Comparison of ENCODE assay signal across 17 cellular contexts in the genomic region with DNA sequence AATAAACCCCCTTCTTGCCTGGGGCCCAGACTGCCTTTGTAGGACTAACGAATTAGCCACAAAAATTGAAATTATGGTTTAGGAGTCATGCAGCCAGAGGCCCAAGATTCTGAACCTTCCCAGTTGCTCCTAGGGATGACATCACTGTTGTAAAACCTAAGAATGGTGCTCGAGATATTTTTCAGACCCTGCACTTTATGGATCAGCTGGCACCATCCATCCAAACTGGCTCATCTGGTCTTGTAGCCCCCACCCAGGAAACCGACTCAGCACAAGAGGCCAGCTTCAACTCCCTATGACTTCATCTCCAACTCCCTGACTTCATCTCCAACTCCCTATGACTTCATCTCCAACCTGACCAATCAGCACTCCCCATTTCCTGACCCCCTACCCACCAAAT. TPM values are rescaled to one million over a fixed set of nuclear protein-coding genes. Genes with fewer than 3 reads are reported as not detected.
DNase-seq lines count a peak whose midpoint lies in the region; ATAC-seq, FAIRE-seq and TF ChIP-seq lines count a peak whose summit lies in the region.
"Had no signal": no experiment of that assay in that cellular context is flagged by ENCODE, and none has a peak within 500 bp of the region (broad histone marks: within the 10 kb centered on the region; RNA-seq: fewer than 3 reads in every experiment).

No MANE protein-coding gene starts in this region.

- H3K27me3 ChIP-seq in GM12878 (replicated peaks in 1 of 2; ENCODE audit: control insufficient read depth in 2 of 2, insufficient read depth in 2 of 2, low read length in 1 of 2) = no peaks in the 10 kb centered on the region
- no peaks in the 10 kb centered on the region for H3K27me3 ChIP-seq in rectal smooth muscle tissue (ENCODE audit: control insufficient read depth, insufficient read depth, low read length)
- H3K27me3 ChIP-seq: testis had no signal

- H3K4me3 ChIP-seq in GM12878 (no peak overlapping the region), rectal smooth muscle tissue (ENCODE audit: low read length) (no peak overlapping the region)
- H3K4me3 ChIP-seq: lower lobe of right lung, testis had no signal

- RAD21 ChIA-PET in GM12878 (lab: Charles Lee; ENCODE audit: unreplicated experiment) = no interaction called here

- H3K9ac ChIP-seq in GM12878 (ENCODE audit: control insufficient read depth, insufficient read depth, low read length) = no peak overlapping the region
- H3K9ac ChIP-seq in rectal smooth muscle tissue (ENCODE audit: low read length) = no peak overlapping the region
- H3K9ac ChIP-seq: parathyroid adenoma had no signal

- no peaks in the 10 kb centered on the region for H4K20me1 ChIP-seq in GM12878 (ENCODE audit: control insufficient read depth, insufficient read depth)

- H3K4me2 ChIP-seq in GM12878 (ENCODE audit: control insufficient read depth, insufficient read depth) = no peak overlapping the region

- no peaks in the 10 kb centered on the region for H3K9me3 Mint-ChIP-seq in activated CD4-positive, alpha-beta T cell treated with anti-CD3 and anti-CD28 coated beads for 36 hours (ENCODE audit: low read depth)
- no peaks in the 10 kb centered on the region for H3K9me3 Mint-ChIP-seq in activated CD4-positive, alpha-beta T cell treated with anti-CD3 and anti-CD28 coated beads, Interleukin-2, amount 10 ng/mL, durations not matched to agents 24 days and 14 days
- H3K9me3 Mint-ChIP-seq: IgD-negative memory B cell had no signal

- WGBS in GM12878 (ENCODE audit: insufficient coverage, insufficient replicate concordance, low lambda C conversion rate, missing lambda C conversion rate) = 97% methylated on average over 3 of the region's 3 CpGs

- TF ChIP-seq CTCF in GM12878 (IDR thresholded peaks at IDR 0.05 in 2 of 3, conservative IDR thresholded peaks at IDR 0.05 in 1 of 3; ENCODE audit: control insufficient read depth in 2 of 3, extremely low read depth in 1 of 3, insufficient read depth in 1 of 3, low read depth in 3 of 3, low read length in 3 of 3) = no peak

- H3K27ac Mint-ChIP-seq in activated CD4-positive, alpha-beta T cell treated with anti-CD3 and anti-CD28 coated beads for 36 hours = peak overlapping the region; percentile 51
- H3K27ac Mint-ChIP-seq in activated CD4-positive, alpha-beta T cell treated with anti-CD3 and anti-CD28 coated beads, Interleukin-2, amount 10 ng/mL, durations not matched to agents 24 days and 14 days = no peak overlapping the region

- H3K9me3 ChIP-seq in GM12878 (replicated peaks; ENCODE audit: control insufficient read depth, insufficient read depth, low read length) = no peaks in the 10 kb centered on the region
- H3K9me3 ChIP-seq: lower lobe of right lung, testis had no signal

- no peak overlapping the region for H2AFZ ChIP-seq in GM12878 (ENCODE audit: control insufficient read depth, low read depth, low read length)
- H2AFZ ChIP-seq: parathyroid adenoma had no signal

- H3K4me1 ChIP-seq in GM12878 (ENCODE audit: control insufficient read depth, insufficient read depth, low read length) (no peaks in the 10 kb centered on the region), rectal smooth muscle tissue (ENCODE audit: control insufficient read depth, insufficient read depth, low read length) (peaks cover 60% of the 10 kb centered on the region)
- H3K4me1 ChIP-seq: lower lobe of right lung, parathyroid adenoma had no signal

- POLR2A ChIA-PET in activated CD4-positive, alpha-beta T cell treated with anti-CD3 and anti-CD28 coated beads for 36 hours (lab: Charles Lee) = no interaction called here
- POLR2A ChIA-PET in GM12878 (lab: Charles Lee) = no interaction called here

- no TSS peak for BruUV-seq in GM12878 (replicated peaks; lab: Mats Ljungman, UMichigan)

- DNase-seq in activated CD4-positive, alpha-beta T cell treated with anti-CD3 and anti-CD28 coated beads for 36 hours = no peak
- no peak for DNase-seq in activated CD4-positive, alpha-beta T cell treated with anti-CD3 and anti-CD28 coated beads, Interleukin-2, amount 10 ng/mL, durations not matched to agents 24 days and 14 days
- DNase-seq in GM12878 (ENCODE audit: low read depth, low spot score) (no peak), NCI-H2081 treated with DMSO at 0.1 percent for 48 hours (lab: John Stamatoyannopoulos, UW) (no peak)
- no peak for DNase-seq in activated CD4-positive, alpha-beta T cell treated with anti-CD3 and anti-CD28 coated beads for 4 hours
- DNase-seq: cortex of kidney; GDM1; lower lobe of right lung; NCI-H146; NCI-H510A; stimulated activated CD4-positive, alpha-beta T cell treated with anti-CD3 and anti-CD28 coated beads, Interleukin-15, amount 100 ng/mL, for 24 hours; SW 1271; testis had no signal

- ATAC-seq in activated CD4-positive, alpha-beta T cell treated with anti-CD3 and anti-CD28 coated beads for 36 hours = no peak
- ATAC-seq in GM12878 = no peak
- ATAC-seq: lower lobe of right lung had no signal

- SMC1A ChIA-PET in GM12878 (lab: Charles Lee; ENCODE audit: uncharacterized antibody, unreplicated experiment) = no interaction called here

- CTCF ChIA-PET in activated CD4-positive, alpha-beta T cell treated with anti-CD3 and anti-CD28 coated beads for 36 hours (lab: Charles Lee) = interaction anchor here (0.7 to 1.5 kb wide), 3 partner anchors 18 to 82 kb away, joined by 3 to 5 read pairs (median 5); no protein-coding TSS in a partner anchor
- CTCF ChIA-PET in GM12878 (lab: Yijun Ruan, JAX) = interaction anchor here (1.0 kb wide), 1 partner anchor 58 kb away, joined by 3 read pairs; no protein-coding TSS in a partner anchor

- H3K79me2 ChIP-seq in GM12878 (ENCODE audit: control insufficient read depth, insufficient read depth, low read length) = no peaks in the 10 kb centered on the region
- H3K79me2 ChIP-seq: parathyroid adenoma had no signal

- H3K36me3 ChIP-seq in GM12878 (ENCODE audit: control insufficient read depth in 2 of 2, insufficient read depth in 2 of 2, low read length in 1 of 2) = peaks cover 17 to 28% of the 10 kb centered on the region in 2 experiments
- peaks cover 25% of the 10 kb centered on the region for H3K36me3 ChIP-seq in rectal smooth muscle tissue (ENCODE audit: control insufficient read depth, insufficient read depth, low read length)

- H3K27ac ChIP-seq in GM12878 (ENCODE audit: control insufficient read depth, insufficient read depth) = no peak overlapping the region
- peak overlapping the region; percentile 95 for H3K27ac ChIP-seq in rectal smooth muscle tissue (ENCODE audit: low read depth, low read length)
- H3K27ac ChIP-seq: lower lobe of right lung, parathyroid adenoma, testis had no signal

- no peak overlapping the region for H3K4me3 Mint-ChIP-seq in activated CD4-positive, alpha-beta T cell treated with anti-CD3 and anti-CD28 coated beads for 36 hours
- H3K4me3 Mint-ChIP-seq in activated CD4-positive, alpha-beta T cell treated with anti-CD3 and anti-CD28 coated beads, Interleukin-2, amount 10 ng/mL, durations not matched to agents 24 days and 14 days = no peak overlapping the region
- H3K4me3 Mint-ChIP-seq: IgD-negative memory B cell had no signal

- no peak for TF ChIP-seq EP300 in GM12878 (IDR thresholded peaks at IDR 0.05; ENCODE audit: borderline replicate concordance in 1 of 2, control insufficient read depth in 1 of 2, low read depth in 2 of 2, low read length in 2 of 2)

- TF ChIP-seq RAD21 in GM12878 (IDR thresholded peaks at IDR 0.05; ENCODE audit: insufficient read depth, low read depth, low read length) = no peak

- in situ Hi-C loops in GM12878 (cut with MboI) = no loop called here

- peaks cover 3% of the 10 kb centered on the region for H3K4me1 Mint-ChIP-seq in activated CD4-positive, alpha-beta T cell treated with anti-CD3 and anti-CD28 coated beads for 36 hours
- peaks cover 7% of the 10 kb centered on the region for H3K4me1 Mint-ChIP-seq in activated CD4-positive, alpha-beta T cell treated with anti-CD3 and anti-CD28 coated beads, Interleukin-2, amount 10 ng/mL, durations not matched to agents 24 days and 14 days
- H3K4me1 Mint-ChIP-seq: IgD-negative memory B cell had no signal

- no peak for FAIRE-seq in GM12878 (lab: Jason Lieb, UNC)

- TF ChIP-seq POLR2A in GM12878 (IDR thresholded peaks at IDR 0.05; ENCODE audit: low read depth, low read length) = no peak

- H3K36me3 Mint-ChIP-seq in activated CD4-positive, alpha-beta T cell treated with anti-CD3 and anti-CD28 coated beads for 36 hours (ENCODE audit: low read depth) = peaks cover 38% of the 10 kb centered on the region
- peaks cover 45% of the 10 kb centered on the region for H3K36me3 Mint-ChIP-seq in activated CD4-positive, alpha-beta T cell treated with anti-CD3 and anti-CD28 coated beads, Interleukin-2, amount 10 ng/mL, durations not matched to agents 24 days and 14 days (ENCODE audit: low read depth)

- no peaks in the 10 kb centered on the region for H3K27me3 Mint-ChIP-seq in activated CD4-positive, alpha-beta T cell treated with anti-CD3 and anti-CD28 coated beads for 36 hours
- H3K27me3 Mint-ChIP-seq in activated CD4-positive, alpha-beta T cell treated with anti-CD3 and anti-CD28 coated beads, Interleukin-2, amount 10 ng/mL, durations not matched to agents 24 days and 14 days = no peaks in the 10 kb centered on the region
- H3K27me3 Mint-ChIP-seq: IgD-negative memory B cell had no signal

- intact Hi-C loops in activated CD4-positive, alpha-beta T cell treated with anti-CD3 and anti-CD28 coated beads for 36 hours (cut with DNase I, micrococcal nuclease) = no loop called here
- intact Hi-C loops in activated CD4-positive, alpha-beta T cell treated with anti-CD3 and anti-CD28 coated beads, Interleukin-2, amount 10 ng/mL, durations not matched to agents 24 days and 14 days (cut with micrococcal nuclease) = no loop called here
- intact Hi-C loops in GM12878 (cut with micrococcal nuclease; ENCODE audit: unreplicated experiment) = no loop called here

RNA-seq across cellular contexts. Expression of a gene that starts 10.9 kb away (rescaled TPM):
- under 1 TPM; 0.04 to 0.16 TPM for total RNA-seq in activated CD4-positive, alpha-beta T cell treated with anti-CD3 and anti-CD28 coated beads for 36 hours
- 0.09 and 0.17 TPM in 2 replicates for total RNA-seq in activated CD4-positive, alpha-beta T cell treated with anti-CD3 and anti-CD28 coated beads, Interleukin-2, amount 10 ng/mL, durations not matched to agents 24 days and 14 days
- total RNA-seq in GM12878 (2013; cell fraction: nucleolus; rRNA removed) = not detected in 2 replicates
- not detected in 2 replicates for total RNA-seq in GM12878 (2014; rRNA removed)
- total RNA-seq in GM12878 (2014; rRNA removed; fragmentation: Illumina TruSeq; extraction: Trizol) = not detected in 2 replicates
- 0.03 TPM in 2 replicates for total RNA-seq in GM12878 (2021)
- not detected for polyA plus RNA-seq in GM12878 (2011; ENCODE audit: low read depth)
- polyA plus RNA-seq in GM12878 (2011; rRNA removed) = not detected in 2 replicates
- not detected in 2 replicates for polyA plus RNA-seq in GM12878 (2011; cell fraction: cytosol; rRNA removed)
- polyA plus RNA-seq in GM12878 (2011; cell fraction: nucleus; rRNA removed) = not detected in 2 replicates
- polyA plus RNA-seq in GM12878 (2012) = 0.03 TPM in 1 of 2 replicates, not detected in the other
- not detected in 2 replicates for polyA plus RNA-seq in GM12878 (2014; fragmentation: Illumina TruSeq; extraction: Trizol)
- polyA plus RNA-seq in GM12878 (2014; fragmentation: Nextera tagmentation; extraction: Ambion mirVana) = not detected
- polyA plus RNA-seq in GM12878 (2014; rRNA removed) = 0.01 TPM in 1 of 2 replicates, not detected in the other
- not detected for polyA plus RNA-seq in GM12878 (2016; fragmentation: Nextera tagmentation; extraction: Ambion mirVana)
- polyA minus RNA-seq in GM12878 (2011; rRNA and poly(A)+ RNA removed) = not detected in 2 replicates
- not detected in 2 replicates for polyA minus RNA-seq in GM12878 (2011; cell fraction: cytosol; rRNA and poly(A)+ RNA removed)
- polyA minus RNA-seq in GM12878 (2011; cell fraction: nucleus; rRNA and poly(A)+ RNA removed) = not detected in 2 replicates
- total RNA-seq: A172 had no signal
- polyA plus RNA-seq: IgD-negative memory B cell had no signal

RNA-seq across cellular contexts. Expression of a gene that starts 34.3 kb away (rescaled TPM):
- total RNA-seq in activated CD4-positive, alpha-beta T cell treated with anti-CD3 and anti-CD28 coated beads for 36 hours = 100 to 1,000 TPM; 151 to 174 TPM
- 169 and 170 TPM in 2 replicates for total RNA-seq in activated CD4-positive, alpha-beta T cell treated with anti-CD3 and anti-CD28 coated beads, Interleukin-2, amount 10 ng/mL, durations not matched to agents 24 days and 14 days
- 59.5 and 59.6 TPM in 2 replicates for total RNA-seq in GM12878 (2013; cell fraction: nucleolus; rRNA removed)
- 27.5 and 30.2 TPM in 2 replicates for total RNA-seq in GM12878 (2014; rRNA removed)
- 24.7 and 26.6 TPM in 2 replicates for total RNA-seq in GM12878 (2014; rRNA removed; fragmentation: Illumina TruSeq; extraction: Trizol)
- total RNA-seq in GM12878 (2021) = 66.7 and 68.5 TPM in 2 replicates
- polyA plus RNA-seq in GM12878 (2011; ENCODE audit: low read depth) = 83.3 TPM
- polyA plus RNA-seq in GM12878 (2011; rRNA removed) = 68.5 and 84.8 TPM in 2 replicates
- polyA plus RNA-seq in GM12878 (2011; cell fraction: cytosol; rRNA removed) = 70.4 and 84.8 TPM in 2 replicates
- polyA plus RNA-seq in GM12878 (2011; cell fraction: nucleus; rRNA removed) = 55.2 and 59.4 TPM in 2 replicates
- 54.5 and 62.7 TPM in 2 replicates for polyA plus RNA-seq in GM12878 (2012)
- polyA plus RNA-seq in GM12878 (2014; fragmentation: Illumina TruSeq; extraction: Trizol) = 73.5 and 74.9 TPM in 2 replicates
- 10 to 100 TPM; 29.5 to 41.9 TPM for polyA plus RNA-seq in GM12878 (2014; fragmentation: Nextera tagmentation; extraction: Ambion mirVana)
- polyA plus RNA-seq in GM12878 (2014; rRNA removed) = 56.9 and 58.6 TPM in 2 replicates
- polyA plus RNA-seq in GM12878 (2016; fragmentation: Nextera tagmentation; extraction: Ambion mirVana) = 10 to 100 TPM; 87.0 to 89.7 TPM
- 71.2 and 71.4 TPM in 2 replicates for polyA minus RNA-seq in GM12878 (2011; rRNA and poly(A)+ RNA removed)
- 24.7 and 34.1 TPM in 2 replicates for polyA minus RNA-seq in GM12878 (2011; cell fraction: cytosol; rRNA and poly(A)+ RNA removed)
- 22.6 and 39.7 TPM in 2 replicates for polyA minus RNA-seq in GM12878 (2011; cell fraction: nucleus; rRNA and poly(A)+ RNA removed)

RNA-seq across cellular contexts. Expression of a gene that starts 36.5 kb away (rescaled TPM):
- total RNA-seq in activated CD4-positive, alpha-beta T cell treated with anti-CD3 and anti-CD28 coated beads for 36 hours = 1 to 10 TPM; 5.9 to 6.4 TPM
- 2.3 and 2.7 TPM in 2 replicates for total RNA-seq in activated CD4-positive, alpha-beta T cell treated with anti-CD3 and anti-CD28 coated beads, Interleukin-2, amount 10 ng/mL, durations not matched to agents 24 days and 14 days
- total RNA-seq in GM12878 (2013; cell fraction: nucleolus; rRNA removed) = not detected in 2 replicates
- 0.06 and 0.16 TPM in 2 replicates for total RNA-seq in GM12878 (2014; rRNA removed)
- total RNA-seq in GM12878 (2014; rRNA removed; fragmentation: Illumina TruSeq; extraction: Trizol) = not detected in 2 replicates
- total RNA-seq in GM12878 (2021) = 0.24 TPM in 1 of 2 replicates, not detected in the other
- not detected for polyA plus RNA-seq in GM12878 (2011; ENCODE audit: low read depth)
- polyA plus RNA-seq in GM12878 (2011; rRNA removed) = 0.22 TPM in 1 of 2 replicates, not detected in the other
- 0.22 and 0.42 TPM in 2 replicates for polyA plus RNA-seq in GM12878 (2011; cell fraction: cytosol; rRNA removed)
- polyA plus RNA-seq in GM12878 (2011; cell fraction: nucleus; rRNA removed) = 0.37 and 0.75 TPM in 2 replicates
- 0.10 and 0.26 TPM in 2 replicates for polyA plus RNA-seq in GM12878 (2012)
- polyA plus RNA-seq in GM12878 (2014; fragmentation: Illumina TruSeq; extraction: Trizol) = not detected in 2 replicates
- polyA plus RNA-seq in GM12878 (2014; fragmentation: Nextera tagmentation; extraction: Ambion mirVana) = not detected
- 0.20 and 0.42 TPM in 2 replicates for polyA plus RNA-seq in GM12878 (2014; rRNA removed)
- polyA plus RNA-seq in GM12878 (2016; fragmentation: Nextera tagmentation; extraction: Ambion mirVana) = 1 to 10 TPM in 1 of 2 experiments, under 1 TPM in 1; 0.63 to 1.2 TPM
- 0.15 TPM in 1 of 2 replicates, not detected in the other for polyA minus RNA-seq in GM12878 (2011; rRNA and poly(A)+ RNA removed)
- polyA minus RNA-seq in GM12878 (2011; cell fraction: cytosol; rRNA and poly(A)+ RNA removed) = 0.94 TPM in 1 of 2 replicates, not detected in the other
- polyA minus RNA-seq in GM12878 (2011; cell fraction: nucleus; rRNA and poly(A)+ RNA removed) = not detected in 2 replicates
- total RNA-seq: A172, lower lobe of right lung had no signal

RNA-seq across cellular contexts. Expression of a gene that starts 37.4 kb away (rescaled TPM):
- 1 to 10 TPM; 5.6 to 6.0 TPM for total RNA-seq in activated CD4-positive, alpha-beta T cell treated with anti-CD3 and anti-CD28 coated beads for 36 hours
- 6.6 and 7.4 TPM in 2 replicates for total RNA-seq in activated CD4-positive, alpha-beta T cell treated with anti-CD3 and anti-CD28 coated beads, Interleukin-2, amount 10 ng/mL, durations not matched to agents 24 days and 14 days
- total RNA-seq in GM12878 (2013; cell fraction: nucleolus; rRNA removed) = 5.8 and 7.3 TPM in 2 replicates
- total RNA-seq in GM12878 (2014; rRNA removed) (1.1 and 1.6 TPM in 2 replicates), GM12878 (2014; rRNA removed; fragmentation: Illumina TruSeq; extraction: Trizol) (3.5 and 4.0 TPM in 2 replicates), GM12878 (2021) (5.3 and 6.9 TPM in 2 replicates)
- 2.2 TPM for polyA plus RNA-seq in GM12878 (2011; ENCODE audit: low read depth)
- polyA plus RNA-seq in GM12878 (2011; rRNA removed) (4.1 and 7.0 TPM in 2 replicates), GM12878 (2014; fragmentation: Illumina TruSeq; extraction: Trizol) (3.4 and 5.2 TPM in 2 replicates), GM12878 (2014; fragmentation: Nextera tagmentation; extraction: Ambion mirVana) (1 to 10 TPM; 1.3 to 1.6 TPM), GM12878 (2014; rRNA removed) (7.1 and 7.9 TPM in 2 replicates), GM12878 (2016; fragmentation: Nextera tagmentation; extraction: Ambion mirVana) (1 to 10 TPM; 3.5 to 4.5 TPM)
- polyA plus RNA-seq in GM12878 (2011; cell fraction: cytosol; rRNA removed) = 8.2 and 12.7 TPM in 2 replicates
- 62.4 and 67.3 TPM in 2 replicates for polyA plus RNA-seq in GM12878 (2011; cell fraction: nucleus; rRNA removed)
- 4.9 and 5.6 TPM in 2 replicates for polyA plus RNA-seq in GM12878 (2012)
- 2.8 and 3.1 TPM in 2 replicates for polyA minus RNA-seq in GM12878 (2011; rRNA and poly(A)+ RNA removed)
- not detected in 2 replicates for polyA minus RNA-seq in GM12878 (2011; cell fraction: cytosol; rRNA and poly(A)+ RNA removed)
- 1.2 and 1.4 TPM in 2 replicates for polyA minus RNA-seq in GM12878 (2011; cell fraction: nucleus; rRNA and poly(A)+ RNA removed)

RNA-seq across cellular contexts. Expression of a gene that starts 40.9 kb away (rescaled TPM):
- 1 to 10 TPM; 4.8 to 5.4 TPM for total RNA-seq in activated CD4-positive, alpha-beta T cell treated with anti-CD3 and anti-CD28 coated beads for 36 hours
- 4.1 TPM in 2 replicates for total RNA-seq in activated CD4-positive, alpha-beta T cell treated with anti-CD3 and anti-CD28 coated beads, Interleukin-2, amount 10 ng/mL, durations not matched to agents 24 days and 14 days
- total RNA-seq in GM12878 (2013; cell fraction: nucleolus; rRNA removed) = not detected in 2 replicates
- total RNA-seq in GM12878 (2014; rRNA removed) (0.06 and 0.11 TPM in 2 replicates), GM12878 (2014; rRNA removed; fragmentation: Illumina TruSeq; extraction: Trizol) (0.22 TPM in 1 of 2 replicates, not detected in the other), GM12878 (2021) (0.49 and 0.53 TPM in 2 replicates)
- 4.0 TPM for polyA plus RNA-seq in GM12878 (2011; ENCODE audit: low read depth)
- polyA plus RNA-seq in GM12878 (2011; rRNA removed) (0.14 and 0.23 TPM in 2 replicates), GM12878 (2014; fragmentation: Illumina TruSeq; extraction: Trizol) (not detected in 2 replicates), GM12878 (2014; fragmentation: Nextera tagmentation; extraction: Ambion mirVana) (under 1 TPM in 1 of 2 experiments, not detected in 1; 0.99 TPM), GM12878 (2014; rRNA removed) (0.25 and 0.46 TPM in 2 replicates), GM12878 (2016; fragmentation: Nextera tagmentation; extraction: Ambion mirVana) (10 to 100 TPM in 1 of 2 experiments, 1 to 10 TPM in 1; 8.7 to 11.3 TPM)
- polyA plus RNA-seq in GM12878 (2011; cell fraction: cytosol; rRNA removed) = 0.19 and 0.50 TPM in 2 replicates
- polyA plus RNA-seq in GM12878 (2011; cell fraction: nucleus; rRNA removed) = 3.3 and 4.1 TPM in 2 replicates
- 7.8 and 9.3 TPM in 2 replicates for polyA plus RNA-seq in GM12878 (2012)
- 0.67 TPM in 1 of 2 replicates, not detected in the other for polyA minus RNA-seq in GM12878 (2011; rRNA and poly(A)+ RNA removed)
- not detected in 2 replicates for polyA minus RNA-seq in GM12878 (2011; cell fraction: cytosol; rRNA and poly(A)+ RNA removed)
- 0.24 TPM in 1 of 2 replicates, not detected in the other for polyA minus RNA-seq in GM12878 (2011; cell fraction: nucleus; rRNA and poly(A)+ RNA removed)
- total RNA-seq: A172, lower lobe of right lung had no signal
